Comparison of ENCODE assay signal across 15 cellular contexts in genomic region chr11:116615211-116615865, GRCh38.
A peak's percentile ranks its signal among the peaks of the same experiment; 100 is the strongest.
DNase-seq lines count a peak whose midpoint lies in the region; ATAC-seq and TF ChIP-seq lines count a peak whose summit lies in the region.
"Had no signal": no experiment of that assay in that cellular context is flagged by ENCODE, and none has a peak within 500 bp of the region (broad histone marks: within the 10 kb centered on the region; RNA-seq: fewer than 3 reads in every experiment).

No MANE protein-coding gene starts in this region.

- ATAC-seq in WTC11, result peak; percentile 57; the same call in 1 of the 2 replicates
- no peak for ATAC-seq in GM21528 (IDR thresholded peaks at IDR 0.05; ENCODE audit: low FRiP score, unreplicated experiment)
- no peak for ATAC-seq in effector memory CD8-positive, alpha-beta T cell (replicated peaks)
- ATAC-seq: GM12878, K562 had no signal

- H3K36me3 ChIP-seq in H7 (replicated peaks; ENCODE audit: control insufficient read depth, insufficient read depth, low read length), result no peaks in the 10 kb centered on the region
- no peaks in the 10 kb centered on the region for H3K36me3 ChIP-seq in neural progenitor cell

- H3K4me3 Mint-ChIP-seq in WTC11 (no peak overlapping the region), neural progenitor cell (no peak overlapping the region)
- no peak overlapping the region for H3K4me3 Mint-ChIP-seq in effector memory CD8-positive, alpha-beta T cell
- H3K4me3 Mint-ChIP-seq: CD4-positive, CD25-positive, alpha-beta regulatory T cell had no signal

- H3K27ac Mint-ChIP-seq in WTC11 (no peak overlapping the region), neural progenitor cell (no peak overlapping the region)
- no peak overlapping the region for H3K27ac Mint-ChIP-seq in effector memory CD8-positive, alpha-beta T cell
- H3K27ac Mint-ChIP-seq: CD4-positive, CD25-positive, alpha-beta regulatory T cell had no signal

- H3K4me2 ChIP-seq in neural progenitor cell, result no peak overlapping the region

- no peak for TF ChIP-seq CTCF in WTC11 (IDR thresholded peaks at IDR 0.05)
- TF ChIP-seq CTCF in neural progenitor cell (IDR thresholded peaks at IDR 0.05), result peak; percentile 18

- no peak overlapping the region for H3K27ac ChIP-seq in neural progenitor cell

- peak; percentile 66 for DNase-seq in DMS79 treated with DMSO at 0.1 percent for 48 hours (lab: John Stamatoyannopoulos, UW)
- DNase-seq in H7, result peak; percentile 59
- DNase-seq in WTC11 (ENCODE audit: low spot score), result no peak
- DNase-seq in neural progenitor cell (ENCODE audit: low spot score), result no peak
- DNase-seq in posterior vena cava (ENCODE audit: low spot score), result no peak
- no peak for DNase-seq in activated gamma-delta T cell treated with Interleukin-2 at 50 U/mL for 16 hours
- no peak for DNase-seq in effector memory CD8-positive, alpha-beta T cell
- DNase-seq: CD4-positive, CD25-positive, alpha-beta regulatory T cell; DMS53; MV-4-11; NCI-H1930; SHP77 had no signal

- H3K4me3 ChIP-seq in H7 (ENCODE audit: insufficient read depth, low read depth, low read length), result no peak overlapping the region
- H3K4me3 ChIP-seq in neural progenitor cell, result no peak overlapping the region
- H3K4me3 ChIP-seq: GM12878, K562 had no signal

- H2AFZ ChIP-seq in neural progenitor cell (replicated peaks), result no peak overlapping the region

- no peaks in the 10 kb centered on the region for H3K9me3 Mint-ChIP-seq in WTC11
- H3K9me3 Mint-ChIP-seq in neural progenitor cell, result peaks cover 2% of the 10 kb centered on the region
- peaks cover 0 to 1% of the 10 kb centered on the region in 2 donors for H3K9me3 Mint-ChIP-seq in effector memory CD8-positive, alpha-beta T cell

- H3F3A ChIP-seq in neural progenitor cell (ENCODE audit: low read depth), result no peaks in the 10 kb centered on the region

- H3K27me3 Mint-ChIP-seq in WTC11 (ENCODE audit: low read depth) (peaks cover 7% of the 10 kb centered on the region), neural progenitor cell (ENCODE audit: insufficient read depth, low read depth) (peaks cover 10% of the 10 kb centered on the region)
- peaks cover 37 to 51% of the 10 kb centered on the region in 2 donors for H3K27me3 Mint-ChIP-seq in effector memory CD8-positive, alpha-beta T cell

- no peak overlapping the region for H3K9ac ChIP-seq in neural progenitor cell

- CTCF ChIA-PET in WTC11 (lab: Charles Lee), result interaction anchor here (0.8 kb wide), 1 partner anchor 34 kb away, joined by 3 read pairs; no protein-coding TSS in a partner anchor

- H3K36me3 Mint-ChIP-seq in WTC11 (no peaks in the 10 kb centered on the region), neural progenitor cell (no peaks in the 10 kb centered on the region)
- no peaks in the 10 kb centered on the region for H3K36me3 Mint-ChIP-seq in effector memory CD8-positive, alpha-beta T cell (ENCODE audit: insufficient read depth)
- H3K36me3 Mint-ChIP-seq: CD4-positive, CD25-positive, alpha-beta regulatory T cell had no signal

- no peaks in the 10 kb centered on the region for H3K4me1 ChIP-seq in neural progenitor cell

- no peaks in the 10 kb centered on the region for H3K9me3 ChIP-seq in neural progenitor cell (ENCODE audit: low read depth)

- no peaks in the 10 kb centered on the region for H4K20me1 ChIP-seq in neural progenitor cell (ENCODE audit: low read depth)

- POLR2A ChIA-PET in WTC11 (lab: Charles Lee), result no interaction called here

- no peaks in the 10 kb centered on the region for H3K4me1 Mint-ChIP-seq in WTC11
- H3K4me1 Mint-ChIP-seq in neural progenitor cell, result no peaks in the 10 kb centered on the region
- H3K4me1 Mint-ChIP-seq in effector memory CD8-positive, alpha-beta T cell (ENCODE audit: low read depth in 2 of 2), result no peaks in the 10 kb centered on the region

- no peaks in the 10 kb centered on the region for H3K79me2 ChIP-seq in neural progenitor cell (ENCODE audit: low read depth)

- intact Hi-C loops in posterior vena cava (cut with DNase I), result loop anchor here in 1 of 2 donors (5.0 kb wide), 1 partner anchor 1668 kb away; no protein-coding TSS in a partner anchor

- H3K27me3 ChIP-seq in H7 (ENCODE audit: control insufficient read depth, insufficient read depth, low read length), result no peaks in the 10 kb centered on the region; the same call in 1 of the 2 replicates
- H3K27me3 ChIP-seq in neural progenitor cell, result no peaks in the 10 kb centered on the region

TF ChIP-seq in WTC11, 78 proteins besides CTCF, POLR2A, EP300 and RAD21:
- no peak for TF ChIP-seq ZNF121 (CRISPR knock-in tag; IDR thresholded peaks at IDR 0.05)

Comparison
In these comparisons a context has a peak if more than half of its experiments do, and no peak if none do; other contexts are left out.
1. DNase-seq: peak in DMS79 treated with DMSO at 0.1 percent for 48 hours (single experiment) and H7 (single experiment); none in WTC11 (single experiment), neural progenitor cell (single experiment), posterior vena cava (single experiment), activated gamma-delta T cell treated with Interleukin-2 at 50 U/mL for 16 hours (single experiment) and effector memory CD8-positive, alpha-beta T cell (0 of 3).